ENCODE assay signal across 6 cellular contexts in the genomic region with DNA sequence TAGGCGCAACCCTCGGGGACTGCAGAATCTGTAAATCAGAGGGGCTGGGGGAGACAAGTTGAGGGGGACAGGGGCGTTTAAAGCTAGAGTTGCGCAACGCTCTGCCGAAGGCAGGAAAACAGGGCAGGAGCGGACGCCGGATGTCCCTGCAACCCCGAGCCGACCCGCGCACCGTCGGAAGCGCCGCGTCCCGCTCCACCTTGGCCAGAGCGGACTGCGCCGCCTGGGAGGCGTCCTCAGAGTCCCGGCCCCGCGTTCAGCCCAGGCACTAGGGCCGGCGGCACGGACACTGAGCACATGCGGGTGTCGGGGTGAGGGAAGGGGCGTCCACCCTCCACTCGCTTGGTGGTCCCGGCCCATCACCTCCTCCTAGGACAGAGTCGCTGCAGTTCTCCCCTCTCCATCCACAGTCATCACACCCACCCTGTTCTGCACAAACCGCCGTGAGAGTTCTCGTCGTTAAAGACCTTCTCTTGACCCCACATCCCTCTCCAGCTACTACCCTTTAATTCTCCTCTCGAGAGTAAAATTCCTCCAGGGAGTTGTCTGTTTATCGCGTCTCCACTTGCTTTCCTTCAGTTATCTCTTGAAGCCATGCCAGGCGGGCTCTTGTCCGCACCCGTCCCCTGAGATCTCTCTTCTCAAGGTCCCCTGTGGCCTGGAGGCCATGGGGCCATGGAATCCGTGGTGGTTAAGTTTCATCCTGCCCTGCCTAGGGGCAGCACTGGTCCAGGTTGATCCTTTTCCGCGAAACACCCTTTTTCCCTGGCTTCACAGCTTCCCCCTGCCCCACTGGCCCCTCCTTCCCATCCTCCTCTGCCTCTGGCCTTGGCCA.
A peak's percentile ranks its signal among the peaks of the same experiment; 100 is the strongest.
DNase-seq lines count a peak whose midpoint lies in the region; ATAC-seq and TF ChIP-seq lines count a peak whose summit lies in the region.

No MANE protein-coding gene starts in this region.

- H3K27me3 ChIP-seq in SU-DHL-6 (ENCODE audit: low read length) (no peaks in the 10 kb centered on the region), iPS-20b (ENCODE audit: insufficient read depth, low read length) (peaks cover 25% of the 10 kb centered on the region)

- no peaks in the 10 kb centered on the region for H3K79me2 ChIP-seq in SU-DHL-6 (ENCODE audit: insufficient read depth, low read length)

- H4K20me1 ChIP-seq in SU-DHL-6 (ENCODE audit: low read depth, low read length): no peaks in the 10 kb centered on the region

- peak overlapping the region; percentile 71 for H3K4me2 ChIP-seq in SU-DHL-6 (ENCODE audit: low read depth, low read length, poor library complexity, severe bottlenecking)

- TF ChIP-seq CTCF in SU-DHL-6 (IDR thresholded peaks at IDR 0.05; ENCODE audit: insufficient read depth, low read length, poor library complexity, severe bottlenecking): no peak

- H2AFZ ChIP-seq in SU-DHL-6 (ENCODE audit: low read depth, low read length, severe bottlenecking): peak overlapping the region; percentile 79

- H3F3A ChIP-seq in SU-DHL-6 (ENCODE audit: insufficient read depth): peaks cover 19% of the 10 kb centered on the region

- H3K36me3 ChIP-seq in SU-DHL-6 (ENCODE audit: low read length) (no peaks in the 10 kb centered on the region), iPS-20b (ENCODE audit: insufficient read depth, low read depth, low read length) (peaks cover 30% of the 10 kb centered on the region)

- no peaks in the 10 kb centered on the region for H3K9me2 ChIP-seq in SU-DHL-6 (replicated peaks; ENCODE audit: insufficient read depth, low read length)

- peak overlapping the region; percentile 70 for H3K4me3 ChIP-seq in SU-DHL-6 (ENCODE audit: insufficient read depth, low read length, poor library complexity, severe bottlenecking)
- H3K4me3 ChIP-seq in iPS-20b (ENCODE audit: low read length): peak overlapping the region; percentile 79

- DNase-seq in D341Med (ENCODE audit: low spot score): no peak
- DNase-seq in NCI-H1105 treated with DMSO at 0.1 percent for 48 hours (lab: John Stamatoyannopoulos, UW): no peak

- peak; percentile 6 for ATAC-seq in GM18907 (IDR thresholded peaks at IDR 0.05; ENCODE audit: unreplicated experiment)
- ATAC-seq in HG02798 (IDR thresholded peaks at IDR 0.05; ENCODE audit: poor library complexity, unreplicated experiment): no peak

- H3K4me1 ChIP-seq in iPS-20b (ENCODE audit: insufficient read depth, low read length): peaks cover 28% of the 10 kb centered on the region

- H3K27ac ChIP-seq in SU-DHL-6 (ENCODE audit: low read depth, low read length) (no peak overlapping the region), iPS-20b (ENCODE audit: low read length) (no peak overlapping the region)

- H3K9ac ChIP-seq in SU-DHL-6 (ENCODE audit: low read length): peak overlapping the region; percentile 75
- peak overlapping the region; percentile 63; the same call in 1 of the 2 replicates for H3K9ac ChIP-seq in iPS-20b (ENCODE audit: low read depth, low read length)

- H3K9me3 ChIP-seq in SU-DHL-6 (ENCODE audit: insufficient read depth, low read length) (no peaks in the 10 kb centered on the region), iPS-20b (ENCODE audit: insufficient read depth, low read depth, low read length) (no peaks in the 10 kb centered on the region)
